In genomic region chr9:6845881-6846280, GRCh38 we compare ENCODE assay signal across 12 cellular contexts.
DNase-seq lines count a peak whose midpoint lies in the region; ATAC-seq, FAIRE-seq and TF ChIP-seq lines count a peak whose summit lies in the region.
"Had no signal": no experiment of that assay in that cellular context is flagged by ENCODE, and none has a peak within 500 bp of the region (broad histone marks: within the 10 kb centered on the region; RNA-seq: fewer than 3 reads in every experiment).

No MANE protein-coding gene starts in this region.

- intact Hi-C loops in left lung (cut with DNase I) (no loop called here), mammary epithelial cell (cut with micrococcal nuclease) (no loop called here)

- no peak overlapping the region for H2AFZ ChIP-seq in mammary epithelial cell (ENCODE audit: low read depth, low read length)

- POLR2A ChIA-PET in AG04450 (lab: Yijun Ruan, JAX) = interaction anchor here (0.6 kb wide), 1 partner anchor 142 kb away, joined by 4 read pairs; no protein-coding TSS in a partner anchor

- BruUV-seq in mammary epithelial cell (replicated peaks; lab: Mats Ljungman, UMichigan) = no TSS peak

- TF ChIP-seq CTCF in AG04450 (IDR thresholded peaks at IDR 0.05; ENCODE audit: low read depth, low read length) (peak; percentile 49), bronchial epithelial cell (IDR thresholded peaks at IDR 0.05; ENCODE audit: insufficient read depth, low read length, severe bottlenecking) (peak; percentile 31), left lung (IDR thresholded peaks at IDR 0.05) (no peak), mammary epithelial cell (conservative IDR thresholded peaks at IDR 0.05 in 1 of 2, IDR thresholded peaks at IDR 0.05 in 1 of 2; ENCODE audit: extremely low read depth in 1 of 2, insufficient read depth in 1 of 2, low read depth in 1 of 2, low read length in 2 of 2) (peak in 1 of 2 donors; percentile 42)

- in situ Hi-C loops in HAP-1 (cut with MboI; ENCODE audit: low sequenced_read_pairs) (no loop called here), mammary epithelial cell (cut with MboI; ENCODE audit: low sequenced_read_pairs in 2 of 2) (no loop called here)

- DNase-seq in AG04450 (ENCODE audit: low read depth, low spot score) = no peak
- DNase-seq in HCEC 1CT = peak; percentile 3
- no peak for DNase-seq in bronchial epithelial cell (ENCODE audit: low read depth)
- no peak for DNase-seq in left lung
- DNase-seq in HAP-1 (ENCODE audit: low spot score in 2 of 2) = no peak
- no peak for DNase-seq in NCI-H446 treated with DMSO at 0.1 percent for 48 hours (lab: John Stamatoyannopoulos, UW)
- no peak for DNase-seq in mammary epithelial cell
- DNase-seq: DND-41; NCI-H2029; stimulated activated naive B cell treated with anti-CD40 and anti-IgM and Interleukin-4, amounts not matched to agents 10 μg/mL and 1 μg/mL and 100 μg/mL, for 72 hours had no signal

- peaks cover 2% of the 10 kb centered on the region for H4K20me1 ChIP-seq in mammary epithelial cell (ENCODE audit: insufficient read depth, low read length)

- no peaks in the 10 kb centered on the region for H3K27me3 ChIP-seq in AG04450 (ENCODE audit: control insufficient read depth, insufficient read depth, low read length)
- no peaks in the 10 kb centered on the region for H3K27me3 ChIP-seq in bronchial epithelial cell (ENCODE audit: control insufficient read depth, insufficient read depth, low read length)
- H3K27me3 ChIP-seq in left lung = no peaks in the 10 kb centered on the region
- H3K27me3 ChIP-seq in HAP-1 (ENCODE audit: low read depth) = no peaks in the 10 kb centered on the region
- no peaks in the 10 kb centered on the region for H3K27me3 ChIP-seq in mammary epithelial cell (ENCODE audit: insufficient read depth, low read length)

- H3K4me1 ChIP-seq in left lung (no peaks in the 10 kb centered on the region), HAP-1 (no peaks in the 10 kb centered on the region), mammary epithelial cell (ENCODE audit: insufficient read depth, low read length) (no peaks in the 10 kb centered on the region)

- no peak overlapping the region for H3K27ac ChIP-seq in AG04450 (ENCODE audit: low read depth, low read length)
- no peak overlapping the region for H3K27ac ChIP-seq in left lung
- H3K27ac ChIP-seq in mammary epithelial cell (ENCODE audit: insufficient read depth, low read depth, low read length) = no peak overlapping the region

- H3K4me3 ChIP-seq in AG04450 (ENCODE audit: low read depth, low read length) = no peak overlapping the region
- H3K4me3 ChIP-seq in bronchial epithelial cell (ENCODE audit: low read depth, low read length) = no peak overlapping the region
- H3K4me3 ChIP-seq in left lung = no peak overlapping the region
- H3K4me3 ChIP-seq in HAP-1 = no peak overlapping the region
- no peak overlapping the region for H3K4me3 ChIP-seq in mammary epithelial cell (replicated peaks in 1 of 3; ENCODE audit: insufficient read depth in 1 of 3, low read depth in 2 of 3, low read length in 3 of 3)

- no peak overlapping the region for H3K9ac ChIP-seq in mammary epithelial cell (ENCODE audit: insufficient read depth, low read length)

- H3K4me2 ChIP-seq in mammary epithelial cell (ENCODE audit: insufficient read depth, low read depth, low read length) = no peak overlapping the region

- ATAC-seq in left lung = peak; percentile 76
- no peak for ATAC-seq in HG03175 (IDR thresholded peaks at IDR 0.05; ENCODE audit: unreplicated experiment)
- ATAC-seq: stimulated activated naive B cell treated with anti-CD40 and anti-IgM and Interleukin-4, amounts not matched to agents 10 μg/mL and 1 μg/mL and 100 μg/mL, for 72 hours had no signal

- dilution Hi-C loops in mammary epithelial cell (cut with HindIII; ENCODE audit: low sequenced_read_pairs) = no loop called here

- peaks cover 4% of the 10 kb centered on the region for H3K36me3 ChIP-seq in bronchial epithelial cell (ENCODE audit: control insufficient read depth, insufficient read depth, low read length)
- H3K36me3 ChIP-seq in left lung = peaks cover 0 to 21% of the 10 kb centered on the region in 2 donors
- peaks cover 5% of the 10 kb centered on the region; the same call in 1 of the 2 replicates for H3K36me3 ChIP-seq in HAP-1 (replicated peaks)
- peaks cover 3% of the 10 kb centered on the region for H3K36me3 ChIP-seq in mammary epithelial cell (ENCODE audit: insufficient read depth, low read length)

- no peaks in the 10 kb centered on the region for H3K79me2 ChIP-seq in mammary epithelial cell (ENCODE audit: insufficient read depth, low read length)

- H3K9me3 ChIP-seq in AG04450 (ENCODE audit: control insufficient read depth, insufficient read depth, low read length) = no peaks in the 10 kb centered on the region
- no peaks in the 10 kb centered on the region for H3K9me3 ChIP-seq in left lung
- no peaks in the 10 kb centered on the region for H3K9me3 ChIP-seq in HAP-1
- H3K9me3 ChIP-seq in mammary epithelial cell (replicated peaks; ENCODE audit: insufficient read depth, low read length) = no peaks in the 10 kb centered on the region

- CTCF ChIA-PET in AG04450 (lab: Charles Lee) (interaction anchor here (0.6 to 1.7 kb wide), 3 partner anchors 12 to 19 kb away, joined by 3 to 8 read pairs (median 4); no protein-coding TSS in a partner anchor), mammary epithelial cell (lab: Charles Lee; ENCODE audit: low non-redundant PET) (no interaction called here)

- no peak for FAIRE-seq in bronchial epithelial cell (lab: Jason Lieb, UNC)
- FAIRE-seq: TTC549 had no signal

- 100% methylated on average over 2 of the region's 2 CpGs for WGBS in mammary epithelial cell (ENCODE audit: low coverage, missing lambda C conversion rate)

Comparison
In these comparisons a context has a peak if more than half of its experiments do, and no peak if none do; other contexts are left out.
1. CTCF ChIP-seq: peak in AG04450 (single experiment) and bronchial epithelial cell (single experiment); none in left lung (0 of 2).